Comparison of ENCODE assay signal across 8 cellular contexts in genomic region chr19:10835754-10836477, GRCh38. TPM values are rescaled to one million over a fixed set of nuclear protein-coding genes. Genes with fewer than 3 reads are reported as not detected.
DNase-seq lines count a peak whose midpoint lies in the region; ATAC-seq, FAIRE-seq and TF ChIP-seq lines count a peak whose summit lies in the region.

A gene with protein sequence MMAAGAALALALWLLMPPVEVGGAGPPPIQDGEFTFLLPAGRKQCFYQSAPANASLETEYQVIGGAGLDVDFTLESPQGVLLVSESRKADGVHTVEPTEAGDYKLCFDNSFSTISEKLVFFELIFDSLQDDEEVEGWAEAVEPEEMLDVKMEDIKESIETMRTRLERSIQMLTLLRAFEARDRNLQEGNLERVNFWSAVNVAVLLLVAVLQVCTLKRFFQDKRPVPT (minus strand): TSS chr19:10836212. CDS start chr19:10836191, 21 bp downstream.

- CTCF ChIA-PET in endothelial cell of umbilical vein (lab: Charles Lee) = interaction anchor here (0.7 to 3.6 kb wide), 12 partner anchors 11 to 295 kb away, joined by 3 to 41 read pairs (median 10); partner anchors contain the start of genes CARM1, DNM2 and QTRT1

- H3K27ac ChIP-seq in OCI-LY3 (ENCODE audit: low read length) = peak within 1 kb of the TSS; percentile 85
- H3K27ac ChIP-seq in endothelial cell of umbilical vein (ENCODE audit: insufficient read depth, low read depth, low read length) = peak within 1 kb of the TSS; percentile 97

- peak; percentile 73 for ATAC-seq in GM21423 (IDR thresholded peaks at IDR 0.05; ENCODE audit: unreplicated experiment)

- no peak for TF ChIP-seq POLR2A in endothelial cell of umbilical vein (IDR thresholded peaks at IDR 0.05; ENCODE audit: low read depth, low read length)

- H3K4me1 ChIP-seq in OCI-LY3 (ENCODE audit: low read length) (peaks cover 8% of the 10 kb centered on the region), endothelial cell of umbilical vein (ENCODE audit: control insufficient read depth, extremely low read depth, insufficient read depth, low read length) (peaks cover 9% of the 10 kb centered on the region)

- H3K36me3 ChIP-seq in OCI-LY3 (replicated peaks; ENCODE audit: low read depth, low read length) = peaks cover 12% of the 10 kb centered on the region
- H3K36me3 ChIP-seq in endothelial cell of umbilical vein (ENCODE audit: control insufficient read depth in 2 of 2, extremely low read depth in 1 of 2, insufficient read depth in 2 of 2, low read length in 2 of 2) = peaks cover 0 to 16% of the 10 kb centered on the region in 2 experiments

- TF ChIP-seq CTCF in OCI-LY3 (IDR thresholded peaks at IDR 0.05; ENCODE audit: low read depth, low read length) = peak; percentile 29
- peak in 1 of 2 donors; percentile 8 for TF ChIP-seq CTCF in endothelial cell of umbilical vein (IDR thresholded peaks at IDR 0.05; ENCODE audit: extremely low read depth in 1 of 2, insufficient read depth in 1 of 2, low read depth in 1 of 2, low read length in 2 of 2)

- FAIRE-seq in endothelial cell of umbilical vein (lab: Jason Lieb, UNC) = no peak

- intact Hi-C loops in endothelial cell of umbilical vein (cut with micrococcal nuclease) = loop anchor here (1.0 to 2.0 kb wide), 4 partner anchors 23 to 119 kb away; partner anchors contain the start of gene CARM1

- dilution Hi-C loops in endothelial cell of umbilical vein (cut with MboI; ENCODE audit: extremely low pct_ligation_motif_present, low sequenced_read_pairs) = no loop called here

- peak within 1 kb of the TSS; percentile 82 for H3K4me3 ChIP-seq in OCI-LY3 (ENCODE audit: low read length)
- H3K4me3 ChIP-seq in endothelial cell of umbilical vein (replicated peaks in 1 of 3; ENCODE audit: insufficient read depth in 1 of 3, low read depth in 1 of 3, low read length in 3 of 3) = peak within 1 kb of the TSS; percentile 17 to 71 (median 48)

- peak; percentile 95 for DNase-seq in D341Med (ENCODE audit: low spot score)
- DNase-seq in HuH-7 (ENCODE audit: low spot score) = peak; percentile 95
- DNase-seq in activated CD8-positive, alpha-beta memory T cell treated with anti-CD3 and anti-CD28 coated beads, Interleukin-2, amount 50 U/mL, for 48 hours = peak; percentile 97
- peak; percentile 99 for DNase-seq in endothelial cell of umbilical vein (ENCODE audit: low read depth, low spot score)
- peak; percentile 97 for DNase-seq in midbrain (lab: John Stamatoyannopoulos, UW)
- peak; percentile 79 to 90 for DNase-seq in stimulated activated CD8-positive, alpha-beta memory T cell treated with anti-CD3 and anti-CD28 coated beads, Interleukin-2, amount 100 ng/mL, for 1 hour (ENCODE audit: low read depth in 2 of 2)

- POLR2A ChIA-PET in endothelial cell of umbilical vein (lab: Charles Lee) = interaction anchor here (0.6 kb wide), 2 partner anchors 418 to 436 kb away, joined by 3 read pairs; no protein-coding TSS in a partner anchor

- H3K27me3 ChIP-seq in OCI-LY3 (ENCODE audit: low read depth, low read length) (no peaks in the 10 kb centered on the region), endothelial cell of umbilical vein (ENCODE audit: control insufficient read depth in 2 of 2, insufficient read depth in 2 of 2, low read length in 2 of 2) (no peaks in the 10 kb centered on the region)

- H3K79me2 ChIP-seq in OCI-LY3 (ENCODE audit: low read length) (0 out of 2 replicates have a peak, but pooled peaks cover 2% of the 10 kb centered on the region), endothelial cell of umbilical vein (ENCODE audit: control insufficient read depth, insufficient read depth, low read length) (no peaks in the 10 kb centered on the region)

- TSS peak; percentile 31 for BruUV-seq in endothelial cell of umbilical vein (replicated peaks; lab: Mats Ljungman, UMichigan)

- H3K4me2 ChIP-seq in OCI-LY3 (ENCODE audit: low read length) (peak within 1 kb of the TSS; percentile 69), endothelial cell of umbilical vein (ENCODE audit: insufficient read depth, low read length) (peak within 1 kb of the TSS; percentile 65)

- peak within 1 kb of the TSS; percentile 91 for H2AFZ ChIP-seq in OCI-LY3 (ENCODE audit: low read depth, low read length)
- H2AFZ ChIP-seq in endothelial cell of umbilical vein (ENCODE audit: low read depth, low read length) = peak within 1 kb of the TSS; percentile 58

- H3K9me3 ChIP-seq in OCI-LY3 (ENCODE audit: insufficient read depth, low read length) = peaks cover 2% of the 10 kb centered on the region; the same call in 1 of the 2 replicates
- no peaks in the 10 kb centered on the region for H3K9me3 ChIP-seq in endothelial cell of umbilical vein (replicated peaks; ENCODE audit: control insufficient read depth, insufficient read depth, low read length)

- H4K20me1 ChIP-seq in OCI-LY3 (ENCODE audit: insufficient read depth, low read length) = peaks cover 4% of the 10 kb centered on the region; the same call in 1 of the 2 replicates
- no peaks in the 10 kb centered on the region for H4K20me1 ChIP-seq in endothelial cell of umbilical vein (replicated peaks; ENCODE audit: control insufficient read depth, extremely low read depth, insufficient read depth, low read length)

- H3K9me1 ChIP-seq in endothelial cell of umbilical vein (replicated peaks; ENCODE audit: control insufficient read depth, extremely low read depth, insufficient read depth, low read length) = no peaks in the 10 kb centered on the region

- H3K9ac ChIP-seq in OCI-LY3 (ENCODE audit: low read length) (peak within 1 kb of the TSS; percentile 94), endothelial cell of umbilical vein (replicated peaks; ENCODE audit: extremely low read depth, insufficient read depth, low read length) (peak within 1 kb of the TSS; percentile 96)

TF ChIP-seq in endothelial cell of umbilical vein, 7 proteins besides CTCF, POLR2A, EP300 and RAD21:
- TF ChIP-seq FOS (IDR thresholded peaks at IDR 0.05; ENCODE audit: borderline replicate concordance, insufficient read depth, low read length) (no peak), GATA2 (IDR thresholded peaks at IDR 0.05; ENCODE audit: insufficient read depth, insufficient read length, low read depth, low read length) (no peak), POLR2AphosphoS5 (IDR thresholded peaks at IDR 0.05; ENCODE audit: insufficient read depth, low read depth, low read length) (peak; percentile 23), MYC (IDR thresholded peaks at IDR 0.05; ENCODE audit: low read depth, low read length) (no peak), EZH2 (IDR thresholded peaks at IDR 0.05; ENCODE audit: borderline replicate concordance, low read depth, low read length, severe bottlenecking) (no peak), JUN (IDR thresholded peaks at IDR 0.05; ENCODE audit: borderline replicate concordance, insufficient read depth, insufficient read length, low read depth) (no peak)
- TF ChIP-seq, protein P1, sequence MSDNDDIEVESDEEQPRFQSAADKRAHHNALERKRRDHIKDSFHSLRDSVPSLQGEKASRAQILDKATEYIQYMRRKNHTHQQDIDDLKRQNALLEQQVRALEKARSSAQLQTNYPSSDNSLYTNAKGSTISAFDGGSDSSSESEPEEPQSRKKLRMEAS (IDR thresholded peaks at IDR 0.05; ENCODE audit: insufficient read depth, insufficient read length) = no peak
TF ChIP-seq in endothelial cell of umbilical vein: peak in this region for 1.

RNA-seq across cellular contexts. Expression of the gene that starts here (rescaled TPM):
- total RNA-seq in endothelial cell of umbilical vein = 31.2 and 33.9 TPM in 2 replicates
- polyA plus RNA-seq in endothelial cell of umbilical vein = 60.4 and 63.6 TPM in 2 replicates
- 61.1 and 63.6 TPM in 2 replicates for polyA plus RNA-seq in endothelial cell of umbilical vein (2011; cell fraction: cytosol; rRNA removed)
- polyA plus RNA-seq in endothelial cell of umbilical vein (2011; cell fraction: nucleus; rRNA removed) = 21.9 and 22.7 TPM in 2 replicates
- polyA plus RNA-seq in endothelial cell of umbilical vein (2012) = 33.0 and 35.2 TPM in 2 replicates
- 22.5 and 33.0 TPM in 2 replicates for polyA minus RNA-seq in endothelial cell of umbilical vein
- polyA minus RNA-seq in endothelial cell of umbilical vein (2011; cell fraction: cytosol; rRNA and poly(A)+ RNA removed) = 21.8 TPM
- 5.3 and 5.5 TPM in 2 replicates for polyA minus RNA-seq in endothelial cell of umbilical vein (2011; cell fraction: nucleus; rRNA and poly(A)+ RNA removed)

Comparison
In these comparisons a context has a peak if more than half of its experiments do, and no peak if none do; other contexts are left out.
1. Peak in every context shown above with its lines: DNase-seq, ATAC-seq, H3K4me3 ChIP-seq and H3K27ac ChIP-seq.